Comparison of ENCODE assay signal across 8 cellular contexts in the genomic region with DNA sequence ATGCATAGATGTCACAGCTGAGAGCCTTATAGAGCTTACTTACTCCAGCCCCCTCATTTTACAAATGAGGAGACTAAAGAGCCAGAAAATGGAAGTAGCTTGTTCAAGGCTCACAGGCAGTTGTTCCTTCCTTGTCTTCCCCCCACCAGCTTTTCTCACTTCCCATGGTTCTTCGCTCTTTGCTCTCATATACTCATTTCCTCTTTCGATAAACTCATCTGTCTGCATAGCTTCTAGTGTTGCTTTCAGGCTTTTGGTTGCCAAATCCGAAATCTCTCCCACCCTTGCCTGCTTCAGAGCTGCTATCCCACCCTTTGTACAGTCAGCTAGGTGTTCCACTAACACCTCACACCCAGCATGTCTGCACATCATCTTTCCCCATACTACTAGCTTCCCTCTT. TPM values are rescaled to one million over a fixed set of nuclear protein-coding genes. Genes with fewer than 3 reads are reported as not detected.
DNase-seq lines count a peak whose midpoint lies in the region; ATAC-seq lines count a peak whose summit lies in the region.

No MANE protein-coding gene starts in this region.

- H3K9me3 ChIP-seq in neuronal stem cell (replicated peaks in 1 of 2; ENCODE audit: control insufficient read depth in 2 of 2, insufficient read depth in 1 of 2, low read depth in 1 of 2, low read length in 2 of 2): no peaks in the 10 kb centered on the region

- no peak overlapping the region for H4K8ac ChIP-seq in neuronal stem cell (ENCODE audit: low read depth, low read length)

- no CpG with 5 or more reads among the region's 3 CpGs for WGBS in neuronal stem cell (ENCODE audit: extremely low coverage in 2 of 2, insufficient read length in 2 of 2, insufficient replicate concordance in 1 of 2), 2 donors

- no peak overlapping the region for H3K14ac ChIP-seq in neuronal stem cell (ENCODE audit: low read length)

- no peak overlapping the region for H3K9ac ChIP-seq in neuronal stem cell (ENCODE audit: low read depth, low read length, poor library complexity)

- no peak overlapping the region for H3K4me2 ChIP-seq in neuronal stem cell (ENCODE audit: insufficient read depth, low read length, poor library complexity, severe bottlenecking)

- no peak overlapping the region for H3K27ac ChIP-seq in neuronal stem cell (replicated peaks; ENCODE audit: low read length)

- no peak overlapping the region for H2BK5ac ChIP-seq in neuronal stem cell (ENCODE audit: low read length)

- H3K36me3 ChIP-seq in neuronal stem cell (replicated peaks in 1 of 2; ENCODE audit: control insufficient read depth in 2 of 2, insufficient read depth in 2 of 2, low read length in 2 of 2): no peaks in the 10 kb centered on the region

- DNase-seq in SKM-1 (lab: John Stamatoyannopoulos, UW; ENCODE audit: unreplicated experiment): peak; percentile 52
- DNase-seq in neuronal stem cell (ENCODE audit: low spot score): no peak
- DNase-seq in NCI-H345 (lab: John Stamatoyannopoulos, UW): no peak
- no peak for DNase-seq in NK-92 (lab: John Stamatoyannopoulos, UW; ENCODE audit: unreplicated experiment)
- DNase-seq in SHP77 (lab: John Stamatoyannopoulos, UW): no peak
- DNase-seq in NCI-H2171 treated with DMSO at 0.1 percent for 48 hours (lab: John Stamatoyannopoulos, UW): no peak

- H3K4ac ChIP-seq in neuronal stem cell (ENCODE audit: low read length): no peak overlapping the region

- no peak overlapping the region for H2BK12ac ChIP-seq in neuronal stem cell (ENCODE audit: low read length)

- H4K91ac ChIP-seq in neuronal stem cell (ENCODE audit: low read depth, low read length, poor library complexity): no peak overlapping the region

- H2BK15ac ChIP-seq in neuronal stem cell (ENCODE audit: low read length): no peak overlapping the region

- no peak overlapping the region for H2AK5ac ChIP-seq in neuronal stem cell (ENCODE audit: low read depth, low read length)

- H3K79me1 ChIP-seq in neuronal stem cell (ENCODE audit: low read depth, low read length): no peaks in the 10 kb centered on the region

- no peak overlapping the region for H2BK120ac ChIP-seq in neuronal stem cell (ENCODE audit: low read depth, low read length)

- no peak overlapping the region for H3K18ac ChIP-seq in neuronal stem cell (ENCODE audit: low read length)

- H3K4me3 ChIP-seq in neuronal stem cell (ENCODE audit: low read length in 2 of 2): no peak overlapping the region

- no peaks in the 10 kb centered on the region for H3K4me1 ChIP-seq in neuronal stem cell (ENCODE audit: control insufficient read depth in 2 of 2, insufficient read depth in 1 of 2, low read depth in 1 of 2, low read length in 2 of 2)

- ATAC-seq in GM18870 (IDR thresholded peaks at IDR 0.05; ENCODE audit: unreplicated experiment): peak; percentile 70
- peak; percentile 75 for ATAC-seq in HG02885 (IDR thresholded peaks at IDR 0.05; ENCODE audit: poor library complexity, unreplicated experiment)

- no peak overlapping the region for H3K23ac ChIP-seq in neuronal stem cell (ENCODE audit: low read depth, low read length, poor library complexity)

- peak overlapping the region; percentile 72 for H2AFZ ChIP-seq in neuronal stem cell (ENCODE audit: low read length)

- no peaks in the 10 kb centered on the region for H3K27me3 ChIP-seq in neuronal stem cell (ENCODE audit: control insufficient read depth in 3 of 3, insufficient read depth in 3 of 3, low read depth in 1 of 3, low read length in 3 of 3)

RNA-seq across cellular contexts. Expression of a gene that starts 25.0 kb away (rescaled TPM):
- polyA plus RNA-seq in neuronal stem cell (2013, experiment 1 of 2): 0.01 TPM
- polyA plus RNA-seq in neuronal stem cell (2013, experiment 2 of 2): not detected

RNA-seq across cellular contexts. Expression of a gene that starts 53.4 kb away (rescaled TPM):
- 28.0 TPM for polyA plus RNA-seq in neuronal stem cell (2013, experiment 1 of 2)
- 27.1 TPM for polyA plus RNA-seq in neuronal stem cell (2013, experiment 2 of 2)

RNA-seq across cellular contexts. Expression of a gene that starts 55.9 kb away (rescaled TPM):
- polyA plus RNA-seq in neuronal stem cell (2013, experiment 1 of 2): 55.3 TPM
- 52.4 TPM for polyA plus RNA-seq in neuronal stem cell (2013, experiment 2 of 2)
